Comparison of ENCODE assay signal across 13 cellular contexts in genomic region chr12:109710747-109711595, GRCh38. TPM values are rescaled to one million over a fixed set of nuclear protein-coding genes. Genes with fewer than 3 reads are reported as not detected.
DNase-seq lines count a peak whose midpoint lies in the region; ATAC-seq and TF ChIP-seq lines count a peak whose summit lies in the region.
"Had no signal": no experiment of that assay in that cellular context is flagged by ENCODE, and none has a peak within 500 bp of the region (broad histone marks: within the 10 kb centered on the region; RNA-seq: fewer than 3 reads in every experiment).

No MANE protein-coding gene starts in this region.

- no peaks in the 10 kb centered on the region for H3K79me2 ChIP-seq in GM23248 (ENCODE audit: insufficient read depth)

- peaks cover 19% of the 10 kb centered on the region for H3K27me3 ChIP-seq in GM23248 (replicated peaks; ENCODE audit: insufficient read depth)
- peaks cover 16% of the 10 kb centered on the region for H3K27me3 ChIP-seq in brain microvascular endothelial cell (replicated peaks)
- H3K27me3 ChIP-seq: pancreas had no signal

- DNase-seq in AG04449 (ENCODE audit: low read depth, low spot score) (peak; percentile 9), GM23248 (peak; percentile 49), brain microvascular endothelial cell (peak; percentile 74), kidney tubule cell (ENCODE audit: low spot score) (peak; percentile 50), NCI-H1105 (lab: John Stamatoyannopoulos, UW) (no peak), osteocyte (ENCODE audit: extremely low spot score, unreplicated experiment) (no peak), NCI-H526 treated with DMSO at 0.1 percent for 48 hours (lab: John Stamatoyannopoulos, UW) (no peak)
- DNase-seq: NCI-H2171 treated with DMSO at 0.1 percent for 48 hours had no signal

- no peaks in the 10 kb centered on the region for H3K36me3 Mint-ChIP-seq in osteocyte (ENCODE audit: unreplicated experiment)
- H3K36me3 Mint-ChIP-seq: mesothelial cell of epicardium had no signal

- CTCF ChIA-PET in AG04449 (lab: Yijun Ruan, JAX) = no interaction called here

- 26 to 29% methylated on average over 11 of the region's 11 CpGs for WGBS in GM23248 (ENCODE audit: low coverage in 1 of 2, low lambda C conversion rate in 2 of 2, missing lambda C conversion rate in 2 of 2), 2 experiments

- H3K9me3 ChIP-seq in GM23248 (ENCODE audit: low read depth) = no peaks in the 10 kb centered on the region
- H3K9me3 ChIP-seq: ascending aorta, pancreas had no signal

- H3K9ac ChIP-seq in GM23248 = no peak overlapping the region

- no peaks in the 10 kb centered on the region for H3K9me3 Mint-ChIP-seq in osteocyte (ENCODE audit: unreplicated experiment)
- H3K9me3 Mint-ChIP-seq: mesothelial cell of epicardium had no signal

- H3K4me1 Mint-ChIP-seq in osteocyte (ENCODE audit: unreplicated experiment) = peaks cover 4% of the 10 kb centered on the region

- H3K4me2 ChIP-seq in GM23248 (ENCODE audit: unreplicated experiment) = no peak overlapping the region
- H3K4me2 ChIP-seq: smooth muscle cell had no signal

- H4K20me1 ChIP-seq in GM23248 (ENCODE audit: insufficient read depth) = no peaks in the 10 kb centered on the region

- TF ChIP-seq CTCF in AG04449 (IDR thresholded peaks at IDR 0.05; ENCODE audit: insufficient read depth, low read length, missing control alignments) = no peak
- TF ChIP-seq CTCF in brain microvascular endothelial cell (IDR thresholded peaks at IDR 0.05; ENCODE audit: low read depth, low read length, missing control alignments) = no peak
- no peak for TF ChIP-seq CTCF in osteocyte (IDR thresholded peaks at IDR 0.05)

- H3K9me2 ChIP-seq in GM23248 (ENCODE audit: insufficient read depth) = no peaks in the 10 kb centered on the region

- no peak overlapping the region for H3K27ac Mint-ChIP-seq in osteocyte (ENCODE audit: unreplicated experiment)
- H3K27ac Mint-ChIP-seq: mesothelial cell of epicardium had no signal

- no peak for ATAC-seq in HG02759 (IDR thresholded peaks at IDR 0.05; ENCODE audit: unreplicated experiment)

- no peaks in the 10 kb centered on the region for H3K27me3 Mint-ChIP-seq in osteocyte (ENCODE audit: unreplicated experiment)

- H3K4me3 Mint-ChIP-seq in osteocyte (ENCODE audit: unreplicated experiment) = no peak overlapping the region
- H3K4me3 Mint-ChIP-seq: mesothelial cell of epicardium had no signal

- H3K27ac ChIP-seq in GM23248 (no peak overlapping the region), brain microvascular endothelial cell (no peak overlapping the region)
- H3K27ac ChIP-seq: ascending aorta had no signal

- no peak overlapping the region for H2AFZ ChIP-seq in GM23248

- H3K4me3 ChIP-seq in AG04449 (ENCODE audit: low read depth, low read length) = no peak overlapping the region
- no peak overlapping the region for H3K4me3 ChIP-seq in GM23248
- H3K4me3 ChIP-seq in brain microvascular endothelial cell (ENCODE audit: low read depth, low read length) = no peak overlapping the region
- H3K4me3 ChIP-seq: ascending aorta, pancreas, smooth muscle cell had no signal

- no peaks in the 10 kb centered on the region for H3F3A ChIP-seq in GM23248 (ENCODE audit: insufficient read depth)

- in situ Hi-C loops in GM23248 (cut with MboI) (no loop called here), brain microvascular endothelial cell (cut with HindIII; ENCODE audit: low pct_ligation_motif_present, low sequenced_read_pairs) (no loop called here)

- H3K4me1 ChIP-seq in GM23248 (ENCODE audit: insufficient read depth) = no peaks in the 10 kb centered on the region

- H3K36me3 ChIP-seq in GM23248 (ENCODE audit: low read depth) = no peaks in the 10 kb centered on the region
- no peaks in the 10 kb centered on the region for H3K36me3 ChIP-seq in brain microvascular endothelial cell (replicated peaks)
- H3K36me3 ChIP-seq: ascending aorta, pancreas had no signal

- POLR2A ChIA-PET in AG04449 (lab: Yijun Ruan, JAX) = no interaction called here

RNA-seq across cellular contexts. Expression of gene FAM222A, which starts 2.7 kb away (rescaled TPM):
- total RNA-seq in GM23248 (2014; rRNA removed; shearing (Covaris generic)) = 0.89 and 0.97 TPM in 2 replicates
- polyA plus RNA-seq in GM23248 (2016; fragmentation: Nextera tagmentation; extraction: Ambion mirVana) = not detected in 2 replicates
- total RNA-seq in osteocyte = 1.2 and 1.5 TPM in 2 replicates

Comparison
In these comparisons a context has a peak if more than half of its experiments do, and no peak if none do; other contexts are left out.
1. DNase-seq: peak in AG04449 (single experiment), GM23248 (single experiment), brain microvascular endothelial cell (single experiment) and kidney tubule cell (single experiment); none in NCI-H1105 (single experiment), osteocyte (single experiment) and NCI-H526 treated with DMSO at 0.1 percent for 48 hours (single experiment).